Comparison of ENCODE assay signal across 21 cellular contexts in genomic region chr15:29066310-29066709, GRCh38.
"Had no signal": no experiment of that assay in that cellular context is flagged by ENCODE, and none has a peak within 500 bp of the region (broad histone marks: within the 10 kb centered on the region; RNA-seq: fewer than 3 reads in every experiment).

No MANE protein-coding gene starts in this region.

- H3K9me3 Mint-ChIP-seq: activated naive CD4-positive, alpha-beta T cell treated with anti-CD3 and anti-CD28 coated beads, Interleukin-2, amount 10 ng/mL, durations not matched to agents 7 days and 5 days had no signal

- H3K36me3 ChIP-seq: colonic mucosa, heart right ventricle, lower lobe of right lung, prostate gland, spleen, upper lobe of left lung had no signal

- H3K4me1 Mint-ChIP-seq: activated naive CD4-positive, alpha-beta T cell treated with anti-CD3 and anti-CD28 coated beads, Interleukin-2, amount 10 ng/mL, durations not matched to agents 7 days and 5 days; naive B cell had no signal

- H3K4me3 ChIP-seq: colonic mucosa, heart right ventricle, lower lobe of right lung, prostate gland, spleen, upper lobe of left lung had no signal

- H3K4me1 ChIP-seq: colonic mucosa, heart right ventricle, lower lobe of right lung, prostate gland, upper lobe of left lung had no signal

- H3K27ac Mint-ChIP-seq: activated naive CD4-positive, alpha-beta T cell treated with anti-CD3 and anti-CD28 coated beads, Interleukin-2, amount 10 ng/mL, durations not matched to agents 7 days and 5 days; activated T-cell treated with anti-CD3 and anti-CD28 coated beads, Interleukin-2, amount 50 U/mL, for 72 hours; WTC11 had no signal

- H3K4me3 Mint-ChIP-seq: activated naive CD4-positive, alpha-beta T cell treated with anti-CD3 and anti-CD28 coated beads, Interleukin-2, amount 10 ng/mL, durations not matched to agents 7 days and 5 days; activated T-cell treated with anti-CD3 and anti-CD28 coated beads, Interleukin-2, amount 50 U/mL, for 72 hours; naive B cell; WTC11 had no signal

- H3K27me3 ChIP-seq: colonic mucosa, spleen, upper lobe of left lung had no signal

- DNase-seq: activated CD4-positive, alpha-beta T cell treated with anti-CD3 and anti-CD28 coated beads, Interleukin-2, amount 50 U/mL, for 4 hours; activated CD8-positive, alpha-beta memory T cell treated with anti-CD3 and anti-CD28 coated beads, Interleukin-2, amount 50 U/mL, for 48 hours; activated effector memory CD4-positive, alpha-beta T cell treated with Interleukin-2 at 50 U/mL for 16 hours; activated naive CD4-positive, alpha-beta T cell treated with anti-CD3 and anti-CD28 coated beads, Interleukin-2, amount 10 ng/mL, durations not matched to agents 7 days and 5 days; activated T-cell treated with anti-CD3 and anti-CD28 coated beads, Interleukin-2, amount 50 U/mL, for 72 hours; aorta; central memory CD4-positive, alpha-beta T cell; colonic mucosa; heart right ventricle; kidney; lower lobe of right lung; mesendoderm; naive B cell; SK-N-SH; spleen; stimulated activated CD4-positive, alpha-beta T cell treated with anti-CD3 and anti-CD28 coated beads, Interleukin-4, amount 100 ng/mL, for 1 hour; stimulated activated naive CD4-positive, alpha-beta T cell treated with Interleukin-2 at 50 U/mL for 16 hours; upper lobe of left lung had no signal

- H3K9ac ChIP-seq: SK-N-SH had no signal

- H3K4me2 ChIP-seq: SK-N-SH had no signal

- H3K9me2 ChIP-seq: SK-N-SH had no signal

- H3K36me3 Mint-ChIP-seq: activated naive CD4-positive, alpha-beta T cell treated with anti-CD3 and anti-CD28 coated beads, Interleukin-2, amount 10 ng/mL, durations not matched to agents 7 days and 5 days; naive B cell had no signal

- H3K9me3 ChIP-seq: colonic mucosa, lower lobe of right lung, prostate gland, SK-N-SH, upper lobe of left lung had no signal

- H3K27me3 Mint-ChIP-seq: activated naive CD4-positive, alpha-beta T cell treated with anti-CD3 and anti-CD28 coated beads, Interleukin-2, amount 10 ng/mL, durations not matched to agents 7 days and 5 days had no signal

- H3K27ac ChIP-seq: colonic mucosa, heart right ventricle, lower lobe of right lung, prostate gland, spleen, upper lobe of left lung had no signal

- ATAC-seq: activated T-cell treated with anti-CD3 and anti-CD28 coated beads, Interleukin-2, amount 50 U/mL, for 72 hours; heart right ventricle; left lobe of liver; lower lobe of right lung; WTC11 had no signal
